In genomic region chr7:99827040-99827778, GRCh38 we compare ENCODE assay signal across 29 cellular contexts. TPM values are rescaled to one million over a fixed set of nuclear protein-coding genes. Genes with fewer than 3 reads are reported as not detected.
DNase-seq lines count a peak whose midpoint lies in the region; ATAC-seq and TF ChIP-seq lines count a peak whose summit lies in the region.
"Had no signal": no experiment of that assay in that cellular context is flagged by ENCODE, and none has a peak within 500 bp of the region (broad histone marks: within the 10 kb centered on the region; RNA-seq: fewer than 3 reads in every experiment).

No MANE protein-coding gene starts in this region.

- H3K4me1 ChIP-seq in body of pancreas (peaks cover 96% of the 10 kb centered on the region), liver (ENCODE audit: control insufficient read depth in 4 of 4, insufficient read depth in 4 of 4, low read length in 3 of 4) (peaks cover 10 to 64% (median 38%) of the 10 kb centered on the region in 4 donors), tibial nerve (peaks cover 0 to 14% (median 3%) of the 10 kb centered on the region in 4 donors)
- H3K4me1 ChIP-seq: BLaER1 treated with 17β-estradiol and CSF1 and Interleukin-3, amounts not matched to agents 10 nM and 100 nM; breast epithelium; gastrocnemius medialis had no signal

- no peaks in the 10 kb centered on the region for H3K4me1 Mint-ChIP-seq in activated naive CD8-positive, alpha-beta T cell treated with anti-CD3 and anti-CD28 coated beads, Interleukin-2, amount 50 U/mL, for 24 hours
- H3K4me1 Mint-ChIP-seq in activated T-helper 2 cell treated with anti-CD3 and anti-CD28 coated beads, Interferon-gamma antibody, Interleukin-2, Interleukin-4, amounts not matched to agents 10 μg/mL and 5 μg/mL and 100 μg/mL, durations not matched to agents 14 hours and 24 hours and 36 hours (ENCODE audit: low read depth), result no peaks in the 10 kb centered on the region
- H3K4me1 Mint-ChIP-seq: activated CD4-positive, alpha-beta T cell treated with anti-CD3 and anti-CD28 coated beads for 36 hours; activated naive CD4-positive, alpha-beta T cell treated with anti-CD3 and anti-CD28 coated beads, Interleukin-2, amount 10 ng/mL, durations not matched to agents 7 days and 5 days; stimulated activated effector memory CD8-positive, alpha-beta T cell treated with anti-CD3 and anti-CD28 coated beads, Interleukin-12 subunit alpha, Interleukin-12 subunit beta, amount 100 ng/mL, for 72 hours had no signal

- H3K9me3 ChIP-seq in body of pancreas (no peaks in the 10 kb centered on the region), liver (ENCODE audit: control insufficient read depth in 4 of 4, low read length in 3 of 4) (no peaks in the 10 kb centered on the region), tibial nerve (no peaks in the 10 kb centered on the region)
- H3K9me3 ChIP-seq: breast epithelium, gastrocnemius medialis had no signal

- peak; percentile 87 for ATAC-seq in body of pancreas
- no peak for ATAC-seq in activated naive CD8-positive, alpha-beta T cell treated with anti-CD3 and anti-CD28 coated beads, Interleukin-2, amount 50 U/mL, for 24 hours
- ATAC-seq: activated CD4-positive, alpha-beta T cell treated with anti-CD3 and anti-CD28 coated beads for 36 hours; activated CD8-positive, alpha-beta T cell treated with anti-CD3 and anti-CD28 coated beads for 36 hours; gastrocnemius medialis; SK-N-SH treated with all-trans-retinoic acid at 6 μM for 48 hours; stimulated activated effector memory CD8-positive, alpha-beta T cell treated with anti-CD3 and anti-CD28 coated beads, Interleukin-12 subunit alpha, Interleukin-12 subunit beta, amount 100 ng/mL, for 72 hours had no signal

- WGBS in body of pancreas, 2 donors, result 16 to 17% methylated on average over 2 of the region's 2 CpGs
- 31% methylated on average over 2 of the region's 2 CpGs for WGBS in liver
- WGBS in tibial nerve, 2 donors, result 75 to 84% methylated on average over 2 of the region's 2 CpGs

- H3K27me3 ChIP-seq in body of pancreas, result no peaks in the 10 kb centered on the region
- no peaks in the 10 kb centered on the region for H3K27me3 ChIP-seq in liver (ENCODE audit: control insufficient read depth in 4 of 4, insufficient read depth in 4 of 4, low read length in 3 of 4)
- no peaks in the 10 kb centered on the region for H3K27me3 ChIP-seq in tibial nerve
- H3K27me3 ChIP-seq: BLaER1 treated with 17β-estradiol and CSF1 and Interleukin-3, amounts not matched to agents 10 nM and 100 nM; breast epithelium; gastrocnemius medialis had no signal

- DNase-seq in OCI-M1 (lab: John Stamatoyannopoulos, UW) (peak; percentile 62), body of pancreas (peak; percentile 71 to 92 (median 80)), tibial nerve (ENCODE audit: low spot score in 2 of 2) (peak in 1 of 2 donors; percentile 14), GM19240 (ENCODE audit: insufficient read length, low spot score) (no peak)
- no peak for DNase-seq in activated naive CD8-positive, alpha-beta T cell treated with anti-CD3 and anti-CD28 coated beads, Interleukin-2, amount 50 U/mL, for 24 hours
- DNase-seq in activated T-helper 2 cell treated with anti-CD3 and anti-CD28 coated beads, Interferon-gamma antibody, Interleukin-2, Interleukin-4, amounts not matched to agents 10 μg/mL and 5 μg/mL and 100 μg/mL, durations not matched to agents 14 hours and 24 hours and 36 hours (ENCODE audit: low spot score), result no peak
- DNase-seq: activated CD4-positive, alpha-beta T cell treated with anti-CD3 and anti-CD28 coated beads for 36 hours; activated CD8-positive, alpha-beta T cell treated with anti-CD3 and anti-CD28 coated beads for 36 hours; activated naive CD4-positive, alpha-beta T cell treated with anti-CD3 and anti-CD28 coated beads, Interleukin-2, amount 10 ng/mL, durations not matched to agents 7 days and 5 days; amygdala; DMS53; gastrocnemius medialis; HCEC 1CT; hippocampal formation; NCI-H446; NCI-H82; stimulated activated CD4-positive, alpha-beta T cell treated with anti-CD3 and anti-CD28 coated beads, Interleukin-15, amount 100 ng/mL, for 24 hours; trophoblast cell had no signal

- no peak overlapping the region for H3K27ac Mint-ChIP-seq in activated naive CD8-positive, alpha-beta T cell treated with anti-CD3 and anti-CD28 coated beads, Interleukin-2, amount 50 U/mL, for 24 hours
- no peak overlapping the region for H3K27ac Mint-ChIP-seq in activated T-helper 2 cell treated with anti-CD3 and anti-CD28 coated beads, Interferon-gamma antibody, Interleukin-2, Interleukin-4, amounts not matched to agents 10 μg/mL and 5 μg/mL and 100 μg/mL, durations not matched to agents 14 hours and 24 hours and 36 hours
- H3K27ac Mint-ChIP-seq: activated CD4-positive, alpha-beta T cell treated with anti-CD3 and anti-CD28 coated beads for 36 hours; activated CD8-positive, alpha-beta T cell treated with anti-CD3 and anti-CD28 coated beads for 36 hours; activated naive CD4-positive, alpha-beta T cell treated with anti-CD3 and anti-CD28 coated beads, Interleukin-2, amount 10 ng/mL, durations not matched to agents 7 days and 5 days; mesothelial cell of epicardium; stimulated activated effector memory CD8-positive, alpha-beta T cell treated with anti-CD3 and anti-CD28 coated beads, Interleukin-12 subunit alpha, Interleukin-12 subunit beta, amount 100 ng/mL, for 72 hours had no signal

- TF ChIP-seq POLR2A in body of pancreas (IDR thresholded peaks at IDR 0.05), result peak in 1 of 3 donors; percentile 45
- no peak for TF ChIP-seq POLR2A in tibial nerve (IDR thresholded peaks at IDR 0.05)

- peak; percentile 49 to 78 for TF ChIP-seq EP300 in tibial nerve (IDR thresholded peaks at IDR 0.05)

- H3K4me3 ChIP-seq in body of pancreas (no peak overlapping the region), liver (ENCODE audit: low read depth in 1 of 3, low read length in 3 of 3) (peak overlapping the region in 2 of 3 donors; percentile 35 to 52), tibial nerve (no peak overlapping the region)
- H3K4me3 ChIP-seq: BLaER1 treated with 17β-estradiol and CSF1 and Interleukin-3, amounts not matched to agents 10 nM and 100 nM; breast epithelium; gastrocnemius medialis had no signal

- H3K36me3 Mint-ChIP-seq in activated naive CD8-positive, alpha-beta T cell treated with anti-CD3 and anti-CD28 coated beads, Interleukin-2, amount 50 U/mL, for 24 hours (ENCODE audit: low read depth), result no peaks in the 10 kb centered on the region
- no peaks in the 10 kb centered on the region for H3K36me3 Mint-ChIP-seq in activated T-helper 2 cell treated with anti-CD3 and anti-CD28 coated beads, Interferon-gamma antibody, Interleukin-2, Interleukin-4, amounts not matched to agents 10 μg/mL and 5 μg/mL and 100 μg/mL, durations not matched to agents 14 hours and 24 hours and 36 hours (ENCODE audit: low read depth)
- H3K36me3 Mint-ChIP-seq: activated naive CD4-positive, alpha-beta T cell treated with anti-CD3 and anti-CD28 coated beads, Interleukin-2, amount 10 ng/mL, durations not matched to agents 7 days and 5 days; mesothelial cell of epicardium; stimulated activated effector memory CD8-positive, alpha-beta T cell treated with anti-CD3 and anti-CD28 coated beads, Interleukin-12 subunit alpha, Interleukin-12 subunit beta, amount 100 ng/mL, for 72 hours had no signal

- TF ChIP-seq RAD21 in liver (IDR thresholded peaks at IDR 0.05), result peak; percentile 61 to 70

- peak overlapping the region in 1 of 2 donors; percentile 75 for H3K9ac ChIP-seq in liver (ENCODE audit: low read depth in 1 of 2, low read length in 2 of 2)
- H3K9ac ChIP-seq: BLaER1 treated with 17β-estradiol and CSF1 and Interleukin-3, amounts not matched to agents 10 nM and 100 nM had no signal

- H3K36me3 ChIP-seq in body of pancreas (replicated peaks in 1 of 2; ENCODE audit: insufficient read depth in 1 of 2, low read depth in 2 of 2) (no peaks in the 10 kb centered on the region), liver (ENCODE audit: control insufficient read depth in 4 of 4, insufficient read depth in 3 of 4, low read depth in 1 of 4, low read length in 3 of 4) (no peaks in the 10 kb centered on the region), tibial nerve (no peaks in the 10 kb centered on the region)
- H3K36me3 ChIP-seq: BLaER1 treated with 17β-estradiol and CSF1 and Interleukin-3, amounts not matched to agents 10 nM and 100 nM; breast epithelium; gastrocnemius medialis had no signal

- H3K9me3 Mint-ChIP-seq in activated naive CD8-positive, alpha-beta T cell treated with anti-CD3 and anti-CD28 coated beads, Interleukin-2, amount 50 U/mL, for 24 hours, result no peaks in the 10 kb centered on the region
- no peaks in the 10 kb centered on the region for H3K9me3 Mint-ChIP-seq in activated T-helper 2 cell treated with anti-CD3 and anti-CD28 coated beads, Interferon-gamma antibody, Interleukin-2, Interleukin-4, amounts not matched to agents 10 μg/mL and 5 μg/mL and 100 μg/mL, durations not matched to agents 14 hours and 24 hours and 36 hours
- H3K9me3 Mint-ChIP-seq: activated CD8-positive, alpha-beta T cell treated with anti-CD3 and anti-CD28 coated beads for 36 hours; activated naive CD4-positive, alpha-beta T cell treated with anti-CD3 and anti-CD28 coated beads, Interleukin-2, amount 10 ng/mL, durations not matched to agents 7 days and 5 days; mesothelial cell of epicardium; stimulated activated effector memory CD8-positive, alpha-beta T cell treated with anti-CD3 and anti-CD28 coated beads, Interleukin-12 subunit alpha, Interleukin-12 subunit beta, amount 100 ng/mL, for 72 hours had no signal

- intact Hi-C loops in body of pancreas (cut with DNase I), result no loop called here
- intact Hi-C loops in activated T-helper 2 cell treated with anti-CD3 and anti-CD28 coated beads, Interferon-gamma antibody, Interleukin-2, Interleukin-4, amounts not matched to agents 10 μg/mL and 5 μg/mL and 100 μg/mL, durations not matched to agents 14 hours and 24 hours and 36 hours (cut with micrococcal nuclease), result no loop called here

- H3K27ac ChIP-seq in body of pancreas (peak overlapping the region; percentile 70 to 95 (median 88)), liver (ENCODE audit: low read depth in 1 of 2, low read length in 2 of 2) (peak overlapping the region; percentile 91 to 97), tibial nerve (peak overlapping the region in 1 of 4 donors; percentile 45)
- H3K27ac ChIP-seq: BLaER1 treated with 17β-estradiol and CSF1 and Interleukin-3, amounts not matched to agents 10 nM and 100 nM; breast epithelium; gastrocnemius medialis had no signal

- TF ChIP-seq CTCF in body of pancreas (IDR thresholded peaks at IDR 0.05), result peak in 2 of 7 experiments; percentile 16 to 18
- TF ChIP-seq CTCF in liver (IDR thresholded peaks at IDR 0.05; ENCODE audit: low read depth, low read length, missing input control), result no peak
- TF ChIP-seq CTCF in tibial nerve (IDR thresholded peaks at IDR 0.05), result no peak

- H3K4me3 Mint-ChIP-seq in activated naive CD8-positive, alpha-beta T cell treated with anti-CD3 and anti-CD28 coated beads, Interleukin-2, amount 50 U/mL, for 24 hours, result no peak overlapping the region
- no peak overlapping the region for H3K4me3 Mint-ChIP-seq in activated T-helper 2 cell treated with anti-CD3 and anti-CD28 coated beads, Interferon-gamma antibody, Interleukin-2, Interleukin-4, amounts not matched to agents 10 μg/mL and 5 μg/mL and 100 μg/mL, durations not matched to agents 14 hours and 24 hours and 36 hours (ENCODE audit: low read depth)
- H3K4me3 Mint-ChIP-seq: activated CD4-positive, alpha-beta T cell treated with anti-CD3 and anti-CD28 coated beads for 36 hours; activated CD8-positive, alpha-beta T cell treated with anti-CD3 and anti-CD28 coated beads for 36 hours; activated naive CD4-positive, alpha-beta T cell treated with anti-CD3 and anti-CD28 coated beads, Interleukin-2, amount 10 ng/mL, durations not matched to agents 7 days and 5 days; mesothelial cell of epicardium; stimulated activated effector memory CD8-positive, alpha-beta T cell treated with anti-CD3 and anti-CD28 coated beads, Interleukin-12 subunit alpha, Interleukin-12 subunit beta, amount 100 ng/mL, for 72 hours had no signal

- H3K27me3 Mint-ChIP-seq in activated naive CD8-positive, alpha-beta T cell treated with anti-CD3 and anti-CD28 coated beads, Interleukin-2, amount 50 U/mL, for 24 hours, result peaks cover 6% of the 10 kb centered on the region
- peaks cover 18% of the 10 kb centered on the region for H3K27me3 Mint-ChIP-seq in activated T-helper 2 cell treated with anti-CD3 and anti-CD28 coated beads, Interferon-gamma antibody, Interleukin-2, Interleukin-4, amounts not matched to agents 10 μg/mL and 5 μg/mL and 100 μg/mL, durations not matched to agents 14 hours and 24 hours and 36 hours (ENCODE audit: low read depth)
- H3K27me3 Mint-ChIP-seq: activated CD8-positive, alpha-beta T cell treated with anti-CD3 and anti-CD28 coated beads for 36 hours had no signal

RNA-seq across cellular contexts. Expression of gene CYP3A43, which starts 0.6 kb away (rescaled TPM):
- 1 to 10 TPM; 2.0 to 9.9 TPM for total RNA-seq in body of pancreas
- total RNA-seq in liver, result 10 to 100 TPM in 1 of 2 donors, under 1 TPM in 1; 0.61 to 75.3 TPM
- polyA plus RNA-seq in liver, result 10 to 100 TPM in 1 of 2 donors, 1 to 10 TPM in 1; 4.6 to 35.1 TPM
- not detected for total RNA-seq in tibial nerve
- total RNA-seq in activated T-helper 2 cell treated with anti-CD3 and anti-CD28 coated beads, Interferon-gamma antibody, Interleukin-2, Interleukin-4, amounts not matched to agents 10 μg/mL and 5 μg/mL and 100 μg/mL, durations not matched to agents 14 hours and 24 hours and 36 hours, result not detected in 2 replicates
- total RNA-seq: activated CD8-positive, alpha-beta T cell treated with anti-CD3 and anti-CD28 coated beads for 36 hours; breast epithelium; chondrocyte; LHCN-M2; mesothelial cell of epicardium; pulmonary artery endothelial cell; subcutaneous adipose tissue; T-helper 2 cell treated with Interferon-gamma antibody and Interleukin-4, amounts not matched to agents 100 ng/mL and 5 ng/mL, for 36 hours had no signal

RNA-seq across cellular contexts. Expression of gene CYP3A4, which starts 43.2 kb away (rescaled TPM):
- 100 to 1,000 TPM in 1 of 2 donors, under 1 TPM in 1; 0.99 to 267 TPM for total RNA-seq in body of pancreas
- total RNA-seq in liver, result 100 to 1,000 TPM in 1 of 2 donors, under 1 TPM in 1; 0.51 to 138 TPM
- 1,000 to 10,000 TPM in 1 of 2 donors, 100 to 1,000 TPM in 1; 440 to 1,082 TPM for polyA plus RNA-seq in liver
- total RNA-seq in tibial nerve, result 1 to 10 TPM in 1 of 4 donors, under 1 TPM in 1, not detected in 2; 0.22 to 1.5 TPM
- total RNA-seq in activated T-helper 2 cell treated with anti-CD3 and anti-CD28 coated beads, Interferon-gamma antibody, Interleukin-2, Interleukin-4, amounts not matched to agents 10 μg/mL and 5 μg/mL and 100 μg/mL, durations not matched to agents 14 hours and 24 hours and 36 hours, result not detected in 2 replicates
- total RNA-seq: activated CD4-positive, alpha-beta T cell treated with anti-CD3 and anti-CD28 coated beads for 36 hours; activated CD8-positive, alpha-beta T cell treated with anti-CD3 and anti-CD28 coated beads for 36 hours; chondrocyte; LHCN-M2; mesothelial cell of epicardium; pulmonary artery endothelial cell; T-helper 2 cell treated with Interferon-gamma antibody and Interleukin-4, amounts not matched to agents 100 ng/mL and 5 ng/mL, for 36 hours had no signal

RNA-seq across cellular contexts. Expression of gene OR2AE1, which starts 49.6 kb away (rescaled TPM):
- total RNA-seq in body of pancreas, result 1 to 10 TPM in 1 of 2 donors, not detected in 1; 2.0 TPM
- under 1 TPM in 1 of 2 donors, not detected in 1; 0.25 TPM for total RNA-seq in liver
- polyA plus RNA-seq in liver, result not detected
- total RNA-seq in tibial nerve, result 1 to 10 TPM in 1 of 4 donors, not detected in 3; 2.0 TPM
- 0.23 and 0.46 TPM in 2 replicates for total RNA-seq in activated T-helper 2 cell treated with anti-CD3 and anti-CD28 coated beads, Interferon-gamma antibody, Interleukin-2, Interleukin-4, amounts not matched to agents 10 μg/mL and 5 μg/mL and 100 μg/mL, durations not matched to agents 14 hours and 24 hours and 36 hours
- total RNA-seq: activated CD4-positive, alpha-beta T cell treated with anti-CD3 and anti-CD28 coated beads for 36 hours; activated CD8-positive, alpha-beta T cell treated with anti-CD3 and anti-CD28 coated beads for 36 hours; chondrocyte; gastrocnemius medialis; LHCN-M2 had no signal

Comparison
In these comparisons a context has a peak if more than half of its experiments do, and no peak if none do; other contexts are left out.
1. DNase-seq: peak in OCI-M1 (single experiment) and body of pancreas (4 of 4); none in activated naive CD8-positive, alpha-beta T cell treated with anti-CD3 and anti-CD28 coated beads, Interleukin-2, amount 50 U/mL, for 24 hours (single experiment), GM19240 (single experiment) and activated T-helper 2 cell treated with anti-CD3 and anti-CD28 coated beads, Interferon-gamma antibody, Interleukin-2, Interleukin-4, amounts not matched to agents 10 μg/mL and 5 μg/mL and 100 μg/mL, durations not matched to agents 14 hours and 24 hours and 36 hours (single experiment).
2. H3K4me3 ChIP-seq: peak in liver (2 of 3); none in body of pancreas (0 of 2) and tibial nerve (0 of 4).